8 cellular contexts compared by ENCODE assay signal in the genomic region with DNA sequence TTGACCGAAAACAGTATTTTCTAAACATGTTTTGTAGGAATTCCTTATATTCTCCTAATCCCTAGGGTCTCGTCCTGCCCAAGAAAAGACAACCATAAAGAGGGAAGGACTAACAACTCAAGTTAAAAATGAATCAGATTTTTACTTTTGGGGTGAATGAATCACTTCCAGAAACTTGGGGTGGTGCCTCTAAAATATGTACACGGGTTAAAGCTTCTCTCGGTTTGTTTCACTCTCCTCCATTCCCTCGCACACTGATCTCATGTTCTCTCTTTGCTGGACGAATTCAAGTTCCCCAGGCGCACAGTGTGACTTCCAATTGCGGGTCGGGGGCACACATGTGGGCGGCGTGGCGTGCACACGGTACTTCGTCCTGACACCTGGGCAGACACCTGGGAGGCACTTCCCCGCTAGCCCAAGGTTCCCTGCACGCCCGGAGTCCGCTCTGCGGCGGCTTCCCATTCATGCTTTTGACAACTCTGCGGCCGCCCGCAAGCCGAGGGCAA. TPM values are rescaled to one million over a fixed set of nuclear protein-coding genes. Genes with fewer than 3 reads are reported as not detected.
DNase-seq lines count a peak whose midpoint lies in the region; ATAC-seq and TF ChIP-seq lines count a peak whose summit lies in the region.

No MANE protein-coding gene starts in this region.

- peaks cover 29% of the 10 kb centered on the region for H3K4me1 ChIP-seq in suprapubic skin

- peak overlapping the region; percentile 97 for H3K27ac ChIP-seq in suprapubic skin

- 5% methylated on average over 12 of the region's 24 CpGs for WGBS in suprapubic skin

- H3K4me1 Mint-ChIP-seq in activated T-helper 17 cell treated with anti-CD3 and anti-CD28 coated beads, Interleukin-2, amount 50 U/mL, for 72 hours: peaks cover 17% of the 10 kb centered on the region

- H3K9me3 Mint-ChIP-seq in activated T-helper 17 cell treated with anti-CD3 and anti-CD28 coated beads, Interleukin-2, amount 50 U/mL, for 72 hours: no peaks in the 10 kb centered on the region

- H3K4me3 ChIP-seq in GM12865 (ENCODE audit: low read depth, low read length) (peak overlapping the region; percentile 91), suprapubic skin (peak overlapping the region; percentile 92)

- no peaks in the 10 kb centered on the region for H3K27me3 Mint-ChIP-seq in activated T-helper 17 cell treated with anti-CD3 and anti-CD28 coated beads, Interleukin-2, amount 50 U/mL, for 72 hours

- H3K27ac Mint-ChIP-seq in activated T-helper 17 cell treated with anti-CD3 and anti-CD28 coated beads, Interleukin-2, amount 50 U/mL, for 72 hours: peak overlapping the region; percentile 95

- TF ChIP-seq EP300 in suprapubic skin (IDR thresholded peaks at IDR 0.05): no peak

- no peak for TF ChIP-seq CTCF in GM12865 (IDR thresholded peaks at IDR 0.05; ENCODE audit: insufficient read depth, low read depth, low read length, missing control alignments)
- TF ChIP-seq CTCF in suprapubic skin (IDR thresholded peaks at IDR 0.05): no peak

- peaks cover 35% of the 10 kb centered on the region for H3K36me3 Mint-ChIP-seq in activated T-helper 17 cell treated with anti-CD3 and anti-CD28 coated beads, Interleukin-2, amount 50 U/mL, for 72 hours (ENCODE audit: low read depth)

- H3K4me3 Mint-ChIP-seq in activated T-helper 17 cell treated with anti-CD3 and anti-CD28 coated beads, Interleukin-2, amount 50 U/mL, for 72 hours: peak overlapping the region; percentile 88

- ATAC-seq in HG02973 (IDR thresholded peaks at IDR 0.05; ENCODE audit: unreplicated experiment): peak; percentile 14
- peak; percentile 77 for ATAC-seq in activated T-helper 17 cell treated with anti-CD3 and anti-CD28 coated beads, Interleukin-2, amount 50 U/mL, for 72 hours (replicated peaks)

- DNase-seq in GM12865 (ENCODE audit: low read depth) (no peak), iris pigment epithelial cell (ENCODE audit: low read depth) (peak; percentile 31), suprapubic skin (ENCODE audit: low spot score in 2 of 2) (no peak), NCI-H1092 treated with DMSO at 0.1 percent for 48 hours (lab: John Stamatoyannopoulos, UW) (no peak), NCI-H524 treated with DMSO at 0.1 percent for 48 hours (lab: John Stamatoyannopoulos, UW) (no peak), UCSD-AML1 (lab: John Stamatoyannopoulos, UW; ENCODE audit: unreplicated experiment) (no peak)

- no peaks in the 10 kb centered on the region for H3K9me3 ChIP-seq in suprapubic skin

- H3K36me3 ChIP-seq in suprapubic skin: peaks cover 2% of the 10 kb centered on the region

- no peaks in the 10 kb centered on the region for H3K27me3 ChIP-seq in suprapubic skin

- TF ChIP-seq POLR2A in suprapubic skin (IDR thresholded peaks at IDR 0.05): no peak

RNA-seq across cellular contexts. Expression of a gene that starts 0.7 kb away (rescaled TPM):
- 1 to 10 TPM in 1 of 2 donors, not detected in 1; 2.4 TPM for total RNA-seq in activated T-helper 17 cell treated with anti-CD3 and anti-CD28 coated beads, Interleukin-2, amount 50 U/mL, for 72 hours
- not detected for total RNA-seq in suprapubic skin

RNA-seq across cellular contexts. Expression of a gene that starts 47.8 kb away (rescaled TPM):
- total RNA-seq in activated T-helper 17 cell treated with anti-CD3 and anti-CD28 coated beads, Interleukin-2, amount 50 U/mL, for 72 hours: 10 to 100 TPM; 38.6 to 50.2 TPM
- total RNA-seq in suprapubic skin: 100 to 1,000 TPM in 1 of 4 donors, 10 to 100 TPM in 3; 22.9 to 101 (median 44.2) TPM

RNA-seq across cellular contexts. Expression of a gene that starts 47.8 kb away (rescaled TPM):
- total RNA-seq in activated T-helper 17 cell treated with anti-CD3 and anti-CD28 coated beads, Interleukin-2, amount 50 U/mL, for 72 hours: 10 to 100 TPM; 40.9 to 64.2 TPM
- 10 to 100 TPM; 28.0 to 48.8 (median 40.1) TPM for total RNA-seq in suprapubic skin
